32 cellular contexts compared by ENCODE assay signal in genomic region chr22:36629320-36629719, GRCh38.
"Had no signal": no experiment of that assay in that cellular context is flagged by ENCODE, and none has a peak within 500 bp of the region (broad histone marks: within the 10 kb centered on the region; RNA-seq: fewer than 3 reads in every experiment).

No MANE protein-coding gene starts in this region.

- DNase-seq: activated CD4-positive, alpha-beta T cell treated with anti-CD3 and anti-CD28 coated beads for 1 hour; activated CD4-positive, alpha-beta T cell treated with anti-CD3 and anti-CD28 coated beads for 4 hours; activated CD4-positive, alpha-beta T cell treated with anti-CD3 and anti-CD28 coated beads, Interleukin-2, amount 10 ng/mL, durations not matched to agents 7 days and 5 days; activated CD4-positive, alpha-beta T cell treated with anti-CD3 and anti-CD28 coated beads, Interleukin-2, amount 50 U/mL, for 48 hours; activated CD8-positive, alpha-beta memory T cell treated with anti-CD3 and anti-CD28 coated beads for 24 hours; activated CD8-positive, alpha-beta T cell treated with anti-CD3 and anti-CD28 coated beads for 36 hours; activated effector memory CD4-positive, alpha-beta T cell treated with anti-CD3 and anti-CD28 coated beads, Interleukin-2, amount 50 U/mL, for 16 hours; activated naive CD4-positive, alpha-beta T cell treated with anti-CD3 and anti-CD28 coated beads for 36 hours; activated naive CD8-positive, alpha-beta T cell treated with anti-CD3 and anti-CD28 coated beads for 36 hours; activated naive CD8-positive, alpha-beta T cell treated with anti-CD3 and anti-CD28 coated beads, Interleukin-2, amount 50 U/mL, for 24 hours; activated T-cell treated with anti-CD3 and anti-CD28 coated beads, Interleukin-2, amount 50 U/mL, for 1 hour; activated T-cell treated with anti-CD3 and anti-CD28 coated beads, Interleukin-2, amount 50 U/mL, for 48 hours; adrenal gland; amygdala; aorta; body of pancreas; central memory CD4-positive, alpha-beta T cell; cerebellar nuclear complex; colonic mucosa; effector CD8-positive, alpha-beta T cell; esophagus squamous epithelium; foreskin melanocyte; heart right ventricle; T-helper 2 cell had no signal

- H3K4me3 ChIP-seq: adrenal gland, body of pancreas, cardiac muscle cell, colonic mucosa, esophagus squamous epithelium, gastroesophageal sphincter, heart right ventricle had no signal

- H3K4me1 Mint-ChIP-seq: activated CD4-positive, alpha-beta T cell treated with anti-CD3 and anti-CD28 coated beads, Interleukin-2, amount 10 ng/mL, durations not matched to agents 7 days and 5 days; activated naive CD4-positive, alpha-beta T cell treated with anti-CD3 and anti-CD28 coated beads, Interleukin-2, amount 50 U/mL, for 24 hours; activated naive CD8-positive, alpha-beta T cell treated with anti-CD3 and anti-CD28 coated beads for 36 hours; activated naive CD8-positive, alpha-beta T cell treated with anti-CD3 and anti-CD28 coated beads, Interleukin-2, amount 50 U/mL, for 24 hours had no signal

- H3K9me3 Mint-ChIP-seq: activated CD4-positive, alpha-beta T cell treated with anti-CD3 and anti-CD28 coated beads, Interleukin-2, amount 10 ng/mL, durations not matched to agents 7 days and 5 days; activated CD8-positive, alpha-beta T cell treated with anti-CD3 and anti-CD28 coated beads for 36 hours; activated naive CD4-positive, alpha-beta T cell treated with anti-CD3 and anti-CD28 coated beads for 36 hours; activated naive CD4-positive, alpha-beta T cell treated with anti-CD3 and anti-CD28 coated beads, Interleukin-2, amount 50 U/mL, for 24 hours; activated naive CD8-positive, alpha-beta T cell treated with anti-CD3 and anti-CD28 coated beads for 36 hours; activated naive CD8-positive, alpha-beta T cell treated with anti-CD3 and anti-CD28 coated beads, Interleukin-2, amount 50 U/mL, for 24 hours; activated T-helper 1 cell treated with anti-CD3 and anti-CD28 coated beads, Interleukin-12 subunit alpha, Interleukin-12 subunit beta, Interleukin-2, Interleukin-4 antibody, amounts not matched to agents 30 ng/mL and 10 ng/mL and 1 ng/mL, durations not matched to agents 14 hours and 24 hours and 36 hours; activated T-helper 2 cell treated with anti-CD3 and anti-CD28 coated beads, Interferon-gamma antibody, Interleukin-2, Interleukin-4, amounts not matched to agents 10 μg/mL and 5 μg/mL and 100 μg/mL, durations not matched to agents 14 hours and 24 hours and 36 hours had no signal

- H3K36me3 Mint-ChIP-seq: activated naive CD4-positive, alpha-beta T cell treated with anti-CD3 and anti-CD28 coated beads, Interleukin-2, amount 50 U/mL, for 24 hours; activated naive CD8-positive, alpha-beta T cell treated with anti-CD3 and anti-CD28 coated beads for 36 hours had no signal

- ATAC-seq: activated CD8-positive, alpha-beta T cell treated with anti-CD3 and anti-CD28 coated beads for 36 hours; activated naive CD8-positive, alpha-beta T cell treated with anti-CD3 and anti-CD28 coated beads, Interleukin-2, amount 50 U/mL, for 24 hours; body of pancreas; gastroesophageal sphincter; heart right ventricle had no signal

- H3K27me3 ChIP-seq: adrenal gland, body of pancreas, cardiac muscle cell, colonic mucosa had no signal

- H3K36me3 ChIP-seq: adrenal gland, cardiac muscle cell, colonic mucosa, esophagus squamous epithelium, gastroesophageal sphincter, heart right ventricle had no signal

- H3K4me1 ChIP-seq: adrenal gland, body of pancreas, colonic mucosa, esophagus squamous epithelium, gastroesophageal sphincter, heart right ventricle had no signal

- H3K27ac ChIP-seq: adrenal gland, body of pancreas, cardiac muscle cell, colonic mucosa, epithelial cell of prostate, esophagus squamous epithelium, gastroesophageal sphincter, heart right ventricle had no signal

- H3K27ac Mint-ChIP-seq: activated CD4-positive, alpha-beta T cell treated with anti-CD3 and anti-CD28 coated beads, Interleukin-2, amount 10 ng/mL, durations not matched to agents 7 days and 5 days; activated CD8-positive, alpha-beta T cell treated with anti-CD3 and anti-CD28 coated beads for 36 hours; activated naive CD4-positive, alpha-beta T cell treated with anti-CD3 and anti-CD28 coated beads for 36 hours; activated naive CD4-positive, alpha-beta T cell treated with anti-CD3 and anti-CD28 coated beads, Interleukin-2, amount 50 U/mL, for 24 hours; activated naive CD8-positive, alpha-beta T cell treated with anti-CD3 and anti-CD28 coated beads for 36 hours; activated naive CD8-positive, alpha-beta T cell treated with anti-CD3 and anti-CD28 coated beads, Interleukin-2, amount 50 U/mL, for 24 hours; activated T-helper 1 cell treated with anti-CD3 and anti-CD28 coated beads, Interleukin-12 subunit alpha, Interleukin-12 subunit beta, Interleukin-2, Interleukin-4 antibody, amounts not matched to agents 30 ng/mL and 10 ng/mL and 1 ng/mL, durations not matched to agents 14 hours and 24 hours and 36 hours; activated T-helper 2 cell treated with anti-CD3 and anti-CD28 coated beads, Interferon-gamma antibody, Interleukin-2, Interleukin-4, amounts not matched to agents 10 μg/mL and 5 μg/mL and 100 μg/mL, durations not matched to agents 14 hours and 24 hours and 36 hours had no signal

- H3K4me3 Mint-ChIP-seq: activated CD4-positive, alpha-beta T cell treated with anti-CD3 and anti-CD28 coated beads, Interleukin-2, amount 10 ng/mL, durations not matched to agents 7 days and 5 days; activated CD8-positive, alpha-beta T cell treated with anti-CD3 and anti-CD28 coated beads for 36 hours; activated naive CD4-positive, alpha-beta T cell treated with anti-CD3 and anti-CD28 coated beads for 36 hours; activated naive CD4-positive, alpha-beta T cell treated with anti-CD3 and anti-CD28 coated beads, Interleukin-2, amount 50 U/mL, for 24 hours; activated naive CD8-positive, alpha-beta T cell treated with anti-CD3 and anti-CD28 coated beads for 36 hours; activated naive CD8-positive, alpha-beta T cell treated with anti-CD3 and anti-CD28 coated beads, Interleukin-2, amount 50 U/mL, for 24 hours; activated T-helper 1 cell treated with anti-CD3 and anti-CD28 coated beads, Interleukin-12 subunit alpha, Interleukin-12 subunit beta, Interleukin-2, Interleukin-4 antibody, amounts not matched to agents 30 ng/mL and 10 ng/mL and 1 ng/mL, durations not matched to agents 14 hours and 24 hours and 36 hours had no signal

- FAIRE-seq: endometrium, endothelial cell of umbilical vein had no signal

- H3K9me3 ChIP-seq: adrenal gland, body of pancreas, colonic mucosa, esophagus squamous epithelium, gastroesophageal sphincter, heart right ventricle had no signal
